In genomic region chr2:216717491-216717901, GRCh38 we compare ENCODE assay signal across 31 cellular contexts. TPM values are rescaled to one million over a fixed set of nuclear protein-coding genes. Genes with fewer than 3 reads are reported as not detected.
DNase-seq lines count a peak whose midpoint lies in the region; ATAC-seq, FAIRE-seq and TF ChIP-seq lines count a peak whose summit lies in the region.
"Had no signal": no experiment of that assay in that cellular context is flagged by ENCODE, and none has a peak within 500 bp of the region (broad histone marks: within the 10 kb centered on the region; RNA-seq: fewer than 3 reads in every experiment).

No MANE protein-coding gene starts in this region.

- H3K9me3 ChIP-seq in SK-N-SH = no peaks in the 10 kb centered on the region
- H3K9me3 ChIP-seq: adrenal gland, BE2C, Caco-2, left lung, psoas muscle, thyroid gland had no signal

- H3K79me2 ChIP-seq in SK-N-SH (ENCODE audit: insufficient read depth) = no peaks in the 10 kb centered on the region
- no peaks in the 10 kb centered on the region for H3K79me2 ChIP-seq in mesendoderm (ENCODE audit: control insufficient read depth, insufficient read depth, low read length)

- TF ChIP-seq CTCF in SK-N-SH (IDR thresholded peaks at IDR 0.05) (no peak), bronchial epithelial cell (IDR thresholded peaks at IDR 0.05; ENCODE audit: insufficient read depth, low read length, severe bottlenecking) (no peak)

- H3K9me3 Mint-ChIP-seq in T-cell = no peaks in the 10 kb centered on the region
- H3K9me3 Mint-ChIP-seq: effector memory CD8-positive, alpha-beta T cell had no signal

- H3K56ac ChIP-seq in mesendoderm (ENCODE audit: low read length) = no peak overlapping the region

- H3K9me2 ChIP-seq in SK-N-SH = no peaks in the 10 kb centered on the region

- no peaks in the 10 kb centered on the region for H3K36me3 Mint-ChIP-seq in T-cell

- no peak overlapping the region for H3K9ac ChIP-seq in SK-N-SH
- H3K9ac ChIP-seq in mesendoderm (ENCODE audit: low read length) = no peak overlapping the region
- H3K9ac ChIP-seq: KMS-11 had no signal

- no peak for TF ChIP-seq EP300 in SK-N-SH (IDR thresholded peaks at IDR 0.05; ENCODE audit: borderline replicate concordance in 1 of 2, low read depth in 1 of 2, low read length in 1 of 2)

- no peak overlapping the region for H2BK5ac ChIP-seq in mesendoderm (ENCODE audit: low read length)

- no peaks in the 10 kb centered on the region for H4K20me1 ChIP-seq in SK-N-SH (ENCODE audit: insufficient read depth)

- H3K27me3 ChIP-seq in SK-N-SH (ENCODE audit: insufficient read depth) = no peaks in the 10 kb centered on the region
- no peaks in the 10 kb centered on the region for H3K27me3 ChIP-seq in bronchial epithelial cell (ENCODE audit: control insufficient read depth, insufficient read depth, low read length)
- no peaks in the 10 kb centered on the region for H3K27me3 ChIP-seq in mesendoderm (ENCODE audit: insufficient read depth, low read length, poor library complexity)
- H3K27me3 ChIP-seq: adrenal gland, BE2C, brain microvascular endothelial cell, left lung, thyroid gland had no signal

- H3K27me3 Mint-ChIP-seq in T-cell = peaks cover 4 to 16% of the 10 kb centered on the region in 2 donors

- H2BK120ac ChIP-seq in mesendoderm (ENCODE audit: low read depth, low read length) = no peak overlapping the region

- 57% methylated on average over 4 of the region's 4 CpGs for WGBS in SK-N-SH (ENCODE audit: low lambda C conversion rate)
- WGBS in mesendoderm (ENCODE audit: extremely low coverage, insufficient coverage, low lambda C conversion rate) = no CpG with 5 or more reads among the region's 4 CpGs

- no peak overlapping the region for H4K8ac ChIP-seq in mesendoderm (ENCODE audit: low read depth, low read length)

- H3K4me3 ChIP-seq in SK-N-SH (ENCODE audit: low read depth in 2 of 2, low read length in 1 of 2) (no peak overlapping the region), bronchial epithelial cell (ENCODE audit: low read depth, low read length) (no peak overlapping the region), mesendoderm (ENCODE audit: low read length) (no peak overlapping the region)
- H3K4me3 ChIP-seq: adrenal gland, left lung, psoas muscle, thyroid gland had no signal

- ATAC-seq in SK-N-SH treated with all-trans-retinoic acid at 6 μM for 48 hours = peak; percentile 15; the same call in 1 of the 3 replicates
- no peak for ATAC-seq in left ventricle myocardium superior
- ATAC-seq in T-cell (replicated peaks in 1 of 4) = no peak
- ATAC-seq: effector memory CD8-positive, alpha-beta T cell; left lung; psoas muscle; Right ventricle myocardium inferior had no signal

- no peak overlapping the region for H3K27ac Mint-ChIP-seq in T-cell
- H3K27ac Mint-ChIP-seq: effector memory CD8-positive, alpha-beta T cell had no signal

- CTCF ChIA-PET in SK-N-SH (lab: Yijun Ruan, JAX) (interaction anchor here (0.7 kb wide), 1 partner anchor 10 kb away, joined by 4 read pairs; no protein-coding TSS in a partner anchor), T-cell (lab: Charles Lee) (no interaction called here)

- DNase-seq in SK-N-SH (no peak), bronchial epithelial cell (ENCODE audit: low read depth) (peak; percentile 78), mesendoderm (peak; percentile 36), left ventricle myocardium superior (no peak), T-cell (no peak), GF-D8 (lab: John Stamatoyannopoulos, UW) (no peak), HuH-7.5 (ENCODE audit: low spot score) (no peak)
- DNase-seq: 8988T; activated CD4-positive, alpha-beta T cell treated with anti-CD3 and anti-CD28 coated beads for 1 hour; activated gamma-delta T cell treated with Interleukin-2 at 50 U/mL for 16 hours; activated T-cell treated with anti-CD3 and anti-CD28 coated beads, Interleukin-2, amount 50 U/mL, for 1 hour; adrenal gland; BE2C; brain microvascular endothelial cell; Caco-2; effector memory CD8-positive, alpha-beta T cell; head of caudate nucleus; left lung; NCI-H187; NCI-H774; psoas muscle; small intestine; stimulated activated CD4-positive, alpha-beta T cell treated with anti-CD3 and anti-CD28 coated beads, Interleukin-4, amount 100 ng/mL, for 1 hour; stimulated activated naive CD4-positive, alpha-beta T cell; thyroid gland had no signal

- intact Hi-C loops in left ventricle myocardium superior (cut with micrococcal nuclease) = no loop called here

- H3K36me3 ChIP-seq in SK-N-SH (replicated peaks in 1 of 2; ENCODE audit: control insufficient read depth in 1 of 2, insufficient read depth in 2 of 2, low read length in 1 of 2) = no peaks in the 10 kb centered on the region
- H3K36me3 ChIP-seq in bronchial epithelial cell (ENCODE audit: control insufficient read depth, insufficient read depth, low read length) = no peaks in the 10 kb centered on the region
- no peaks in the 10 kb centered on the region for H3K36me3 ChIP-seq in mesendoderm (ENCODE audit: control insufficient read depth, insufficient read depth, low read length)
- H3K36me3 ChIP-seq: adrenal gland, BE2C, brain microvascular endothelial cell, left lung, thyroid gland had no signal

- no peak overlapping the region for H3K4me3 Mint-ChIP-seq in T-cell
- H3K4me3 Mint-ChIP-seq: effector memory CD8-positive, alpha-beta T cell had no signal

- no peak overlapping the region for H2AFZ ChIP-seq in SK-N-SH (ENCODE audit: low read depth)

- FAIRE-seq in bronchial epithelial cell (lab: Jason Lieb, UNC) = peak; percentile 79
- FAIRE-seq: colon, small intestine, TTC549 had no signal

- POLR2A ChIA-PET in SK-N-SH (lab: Yijun Ruan, JAX) (no interaction called here), T-cell (lab: Charles Lee) (no interaction called here)

- H3K27ac ChIP-seq in SK-N-SH (ENCODE audit: low read depth in 2 of 2, low read length in 1 of 2) (no peak overlapping the region), mesendoderm (ENCODE audit: low read depth, low read length) (no peak overlapping the region)
- H3K27ac ChIP-seq: adrenal gland, brain microvascular endothelial cell, KMS-11, left lung, psoas muscle, thyroid gland had no signal

- no peaks in the 10 kb centered on the region for H3K4me1 Mint-ChIP-seq in T-cell

- H3K23ac ChIP-seq in mesendoderm (ENCODE audit: low read length) = no peak overlapping the region

- H2AK5ac ChIP-seq in mesendoderm (ENCODE audit: low read length) = no peak overlapping the region

- H3K4me1 ChIP-seq in SK-N-SH (ENCODE audit: control insufficient read depth in 1 of 2, insufficient read depth in 2 of 2, low read depth in 1 of 2, low read length in 1 of 2) (peaks cover 7 to 14% of the 10 kb centered on the region in 2 experiments; a peak in 3 of 4 replicates), mesendoderm (ENCODE audit: control insufficient read depth, low read depth, low read length) (no peaks in the 10 kb centered on the region)
- H3K4me1 ChIP-seq: adrenal gland, BE2C, Caco-2, left lung had no signal

- no peak for TF ChIP-seq RAD21 in SK-N-SH (IDR thresholded peaks at IDR 0.05; ENCODE audit: low read length)

- H3K79me1 ChIP-seq in mesendoderm (ENCODE audit: low read length) = no peaks in the 10 kb centered on the region

- peaks cover 4% of the 10 kb centered on the region for H3F3A ChIP-seq in SK-N-SH (replicated peaks; ENCODE audit: insufficient read depth)

- no peak overlapping the region for H3K18ac ChIP-seq in mesendoderm (ENCODE audit: low read length)

- H3K4ac ChIP-seq in mesendoderm (ENCODE audit: low read depth, low read length) = no peak overlapping the region

- H3K4me2 ChIP-seq in SK-N-SH = no peak overlapping the region
- no peak overlapping the region for H3K4me2 ChIP-seq in mesendoderm (ENCODE audit: low read length)
- H3K4me2 ChIP-seq: KMS-11 had no signal

- H2BK15ac ChIP-seq in mesendoderm (replicated peaks; ENCODE audit: low read depth) = no peak overlapping the region

- no peak overlapping the region for H4K5ac ChIP-seq in mesendoderm (ENCODE audit: low read length)

TF ChIP-seq in SK-N-SH treated with all-trans-retinoic acid at 6 μM for 48 hours, 23 proteins besides CTCF, POLR2A, EP300 and RAD21 (continues in another document):
- no peak for TF ChIP-seq CSRNP3 (CRISPR knock-in tag; IDR thresholded peaks at IDR 0.05)

TF ChIP-seq in SK-N-SH, 30 proteins besides CTCF, POLR2A, EP300 and RAD21 (continues in another document):
- TF ChIP-seq GATA2 (CRISPR knock-in tag; IDR thresholded peaks at IDR 0.05) (no peak), REST (IDR thresholded peaks at IDR 0.05; ENCODE audit: low read depth, low read length) (no peak), TEAD4 (IDR thresholded peaks at IDR 0.05; ENCODE audit: borderline replicate concordance, insufficient read depth) (no peak), FOSL2 (IDR thresholded peaks at IDR 0.05; ENCODE audit: borderline replicate concordance, low read depth) (no peak), SIN3A (IDR thresholded peaks at IDR 0.05; ENCODE audit: borderline replicate concordance, low read depth, low read length) (no peak), GABPA (IDR thresholded peaks at IDR 0.05; ENCODE audit: low read depth) (no peak)

RNA-seq across cellular contexts. Expression of gene IGFBP5, which starts 22.1 kb away (rescaled TPM):
- polyA plus RNA-seq in SK-N-SH (2012; rRNA removed) = 156 and 323 TPM in 2 replicates
- 92.2 and 140 TPM in 2 replicates for polyA plus RNA-seq in SK-N-SH (2012; cell fraction: cytosol; rRNA removed)
- 204 and 262 TPM in 2 replicates for polyA plus RNA-seq in SK-N-SH (2012; cell fraction: nucleus; rRNA removed)
- total RNA-seq in bronchial epithelial cell (0.51 and 9.2 TPM in 2 replicates), left ventricle myocardium superior (156 TPM), T-cell (1 to 10 TPM in 3 of 5 donors, not detected in 2; 3.3 to 6.6 (median 4.1) TPM)
- 0.35 TPM for polyA plus RNA-seq in mesendoderm (2013, experiment 1 of 2)
- 0.32 TPM for polyA plus RNA-seq in mesendoderm (2013, experiment 2 of 2)
- total RNA-seq: HT-29 had no signal

Comparison
In these comparisons a context has a peak if more than half of its experiments do, and no peak if none do; other contexts are left out.
1. DNase-seq: peak in bronchial epithelial cell (single experiment) and mesendoderm (single experiment); none in SK-N-SH (single experiment), left ventricle myocardium superior (single experiment), T-cell (0 of 34), GF-D8 (single experiment) and HuH-7.5 (single experiment).
2. RNA of gene IGFBP5, which starts 22.1 kb away (total RNA-seq): 156 TPM in left ventricle myocardium superior (single experiment); 0.51 to 9.2 TPM in bronchial epithelial cell and 3.3 to 6.6 TPM in T-cell; every median in the first group is over 10 times any median in the second.